In genomic region chr11:75024764-75025211, GRCh38 we compare ENCODE assay signal across 21 cellular contexts. TPM values are rescaled to one million over a fixed set of nuclear protein-coding genes. Genes with fewer than 3 reads are reported as not detected.
DNase-seq lines count a peak whose midpoint lies in the region; ATAC-seq and TF ChIP-seq lines count a peak whose summit lies in the region.
"Had no signal": no experiment of that assay in that cellular context is flagged by ENCODE, and none has a peak within 500 bp of the region (broad histone marks: within the 10 kb centered on the region; RNA-seq: fewer than 3 reads in every experiment).

No MANE protein-coding gene starts in this region.

- peak; percentile 40 for DNase-seq in Ammon's horn (ENCODE audit: low spot score)
- DNase-seq in NCI-H526 (lab: John Stamatoyannopoulos, UW) = peak; percentile 85 to 91
- DNase-seq in ecto neural progenitor cell (ENCODE audit: low spot score) = peak; percentile 22
- peak; percentile 29 for DNase-seq in occipital lobe (lab: John Stamatoyannopoulos, UW)
- no peak for DNase-seq in activated CD8-positive, alpha-beta memory T cell treated with anti-CD3 and anti-CD28 coated beads, Interleukin-2, amount 50 U/mL, for 48 hours
- no peak for DNase-seq in NCI-H345 treated with DMSO at 0.1 percent for 48 hours (lab: John Stamatoyannopoulos, UW; ENCODE audit: unreplicated experiment)
- no peak for DNase-seq in GM10266 (ENCODE audit: extremely low spot score)
- DNase-seq: activated CD4-positive, alpha-beta T cell treated with anti-CD3 and anti-CD28 coated beads for 1 hour; activated naive CD4-positive, alpha-beta T cell; activated T-cell treated with anti-CD3 and anti-CD28 coated beads, Interleukin-2, amount 50 U/mL, for 24 hours; amniotic stem cell; CD8-positive, alpha-beta T cell; DND-41; left ventricle myocardium superior; MV-4-11; NCI-H1930; PC-3; T-cell; testis had no signal

- ATAC-seq in HG02938 (IDR thresholded peaks at IDR 0.05; ENCODE audit: unreplicated experiment) = no peak
- ATAC-seq: CD8-positive, alpha-beta T cell; left ventricle myocardium superior; PC-3; stimulated activated effector memory CD8-positive, alpha-beta T cell treated with anti-CD3 and anti-CD28 coated beads, Interleukin-12 subunit alpha, Interleukin-12 subunit beta, amount 100 ng/mL, for 72 hours; T-cell had no signal

- TF ChIP-seq CTCF in GM10266 (IDR thresholded peaks at IDR 0.05; ENCODE audit: control insufficient read depth, insufficient read depth, low read depth, missing control alignments) = no peak

RNA-seq across cellular contexts. Expression of gene NEU3, which starts 36.1 kb away (rescaled TPM):
- 19.0 TPM for total RNA-seq in occipital lobe

Comparison
In these comparisons a context has a peak if more than half of its experiments do, and no peak if none do; other contexts are left out.
1. DNase-seq: peak in Ammon's horn (single experiment), NCI-H526 (2 of 2), ecto neural progenitor cell (single experiment) and occipital lobe (single experiment); none in activated CD8-positive, alpha-beta memory T cell treated with anti-CD3 and anti-CD28 coated beads, Interleukin-2, amount 50 U/mL, for 48 hours (single experiment), NCI-H345 treated with DMSO at 0.1 percent for 48 hours (single experiment) and GM10266 (single experiment).